Comparison of ENCODE assay signal across 11 cellular contexts in genomic region chr3:131549340-131549739, GRCh38. TPM values are rescaled to one million over a fixed set of nuclear protein-coding genes. Genes with fewer than 3 reads are reported as not detected.
DNase-seq lines count a peak whose midpoint lies in the region; ATAC-seq and TF ChIP-seq lines count a peak whose summit lies in the region.
"Had no signal": no experiment of that assay in that cellular context is flagged by ENCODE, and none has a peak within 500 bp of the region (broad histone marks: within the 10 kb centered on the region; RNA-seq: fewer than 3 reads in every experiment).

No MANE protein-coding gene starts in this region.

- H3K36me3 Mint-ChIP-seq in chondrocyte (ENCODE audit: low read depth) = no peaks in the 10 kb centered on the region
- no peaks in the 10 kb centered on the region for H3K36me3 Mint-ChIP-seq in activated T-helper 17 cell treated with anti-CD3 and anti-CD28 coated beads, Interleukin-2, amount 50 U/mL, for 72 hours (ENCODE audit: low read depth)

- H3K36me3 ChIP-seq in left ventricle myocardium inferior = no peaks in the 10 kb centered on the region
- H3K36me3 ChIP-seq in smooth muscle cell (ENCODE audit: low read depth) = no peaks in the 10 kb centered on the region
- H3K36me3 ChIP-seq in suprapubic skin = no peaks in the 10 kb centered on the region
- H3K36me3 ChIP-seq: thoracic aorta had no signal

- H3K4me2 ChIP-seq in smooth muscle cell = no peak overlapping the region

- H3K9me3 ChIP-seq in left ventricle myocardium inferior (replicated peaks) (no peaks in the 10 kb centered on the region), smooth muscle cell (replicated peaks; ENCODE audit: low read depth) (no peaks in the 10 kb centered on the region), suprapubic skin (no peaks in the 10 kb centered on the region)
- H3K9me3 ChIP-seq: thoracic aorta had no signal

- peaks cover 2% of the 10 kb centered on the region for H3K4me1 ChIP-seq in left ventricle myocardium inferior
- H3K4me1 ChIP-seq in smooth muscle cell (ENCODE audit: low read depth) = no peaks in the 10 kb centered on the region
- no peaks in the 10 kb centered on the region for H3K4me1 ChIP-seq in suprapubic skin

- no peaks in the 10 kb centered on the region for H3K4me1 Mint-ChIP-seq in chondrocyte (ENCODE audit: low read depth)
- no peaks in the 10 kb centered on the region for H3K4me1 Mint-ChIP-seq in activated T-helper 17 cell treated with anti-CD3 and anti-CD28 coated beads, Interleukin-2, amount 50 U/mL, for 72 hours
- H3K4me1 Mint-ChIP-seq: activated naive CD8-positive, alpha-beta T cell treated with anti-CD3 and anti-CD28 coated beads, Interleukin-2, amount 50 U/mL, for 24 hours had no signal

- H3K27me3 Mint-ChIP-seq in chondrocyte (ENCODE audit: low read depth) = peaks cover 27% of the 10 kb centered on the region
- peaks cover 24% of the 10 kb centered on the region for H3K27me3 Mint-ChIP-seq in activated T-helper 17 cell treated with anti-CD3 and anti-CD28 coated beads, Interleukin-2, amount 50 U/mL, for 72 hours

- H3K4me3 ChIP-seq in left ventricle myocardium inferior (no peak overlapping the region), smooth muscle cell (no peak overlapping the region), suprapubic skin (no peak overlapping the region)
- H3K4me3 ChIP-seq: thoracic aorta had no signal

- ATAC-seq in Right ventricle myocardium superior (ENCODE audit: poor library complexity) = no peak
- ATAC-seq in activated T-helper 17 cell treated with anti-CD3 and anti-CD28 coated beads, Interleukin-2, amount 50 U/mL, for 72 hours (replicated peaks) = no peak
- ATAC-seq: activated naive CD8-positive, alpha-beta T cell treated with anti-CD3 and anti-CD28 coated beads, Interleukin-2, amount 50 U/mL, for 24 hours had no signal

- H2AFZ ChIP-seq in smooth muscle cell (ENCODE audit: low read depth) = no peak overlapping the region

- no peaks in the 10 kb centered on the region for H3K79me2 ChIP-seq in smooth muscle cell (ENCODE audit: low read depth)

- H3K4me3 Mint-ChIP-seq in chondrocyte (ENCODE audit: unreplicated experiment) = no peak overlapping the region
- no peak overlapping the region for H3K4me3 Mint-ChIP-seq in activated T-helper 17 cell treated with anti-CD3 and anti-CD28 coated beads, Interleukin-2, amount 50 U/mL, for 72 hours
- H3K4me3 Mint-ChIP-seq: activated naive CD8-positive, alpha-beta T cell treated with anti-CD3 and anti-CD28 coated beads, Interleukin-2, amount 50 U/mL, for 24 hours had no signal

- H3K9me3 Mint-ChIP-seq in chondrocyte (ENCODE audit: low read depth) = no peaks in the 10 kb centered on the region
- no peaks in the 10 kb centered on the region for H3K9me3 Mint-ChIP-seq in activated T-helper 17 cell treated with anti-CD3 and anti-CD28 coated beads, Interleukin-2, amount 50 U/mL, for 72 hours
- H3K9me3 Mint-ChIP-seq: activated naive CD8-positive, alpha-beta T cell treated with anti-CD3 and anti-CD28 coated beads, Interleukin-2, amount 50 U/mL, for 24 hours had no signal

- H3K27ac ChIP-seq in left ventricle myocardium inferior (replicated peaks) (no peak overlapping the region), smooth muscle cell (ENCODE audit: low read depth) (no peak overlapping the region), suprapubic skin (no peak overlapping the region)
- H3K27ac ChIP-seq: thoracic aorta had no signal

- no peak for TF ChIP-seq POLR2A in suprapubic skin (IDR thresholded peaks at IDR 0.05)

- no peaks in the 10 kb centered on the region for H3K27me3 ChIP-seq in left ventricle myocardium inferior (ENCODE audit: low read depth)
- peaks cover 7% of the 10 kb centered on the region for H3K27me3 ChIP-seq in smooth muscle cell (ENCODE audit: low read depth)
- no peaks in the 10 kb centered on the region for H3K27me3 ChIP-seq in suprapubic skin

- no peak overlapping the region for H3K9ac ChIP-seq in smooth muscle cell (ENCODE audit: low read depth)

- intact Hi-C loops in left ventricle myocardium inferior (cut with micrococcal nuclease) = no loop called here
- intact Hi-C loops in Right ventricle myocardium superior (cut with DNase I) = no loop called here

- no peaks in the 10 kb centered on the region for H4K20me1 ChIP-seq in smooth muscle cell (ENCODE audit: low read depth)

- peak; percentile 17 for TF ChIP-seq CTCF in left ventricle myocardium inferior (IDR thresholded peaks at IDR 0.05; ENCODE audit: borderline replicate concordance)
- TF ChIP-seq CTCF in chondrocyte (IDR thresholded peaks at IDR 0.05) = peak; percentile 49
- peak; percentile 36 for TF ChIP-seq CTCF in smooth muscle cell (IDR thresholded peaks at IDR 0.05; ENCODE audit: borderline replicate concordance, insufficient read depth, poor library complexity, severe bottlenecking)
- no peak for TF ChIP-seq CTCF in suprapubic skin (IDR thresholded peaks at IDR 0.05)

- H3K27ac Mint-ChIP-seq in chondrocyte (ENCODE audit: unreplicated experiment) = no peak overlapping the region
- H3K27ac Mint-ChIP-seq in activated T-helper 17 cell treated with anti-CD3 and anti-CD28 coated beads, Interleukin-2, amount 50 U/mL, for 72 hours = no peak overlapping the region
- H3K27ac Mint-ChIP-seq: activated naive CD8-positive, alpha-beta T cell treated with anti-CD3 and anti-CD28 coated beads, Interleukin-2, amount 50 U/mL, for 24 hours had no signal

- DNase-seq in left ventricle myocardium inferior (no peak), Right ventricle myocardium superior (no peak), Kasumi-1 (lab: John Stamatoyannopoulos, UW) (peak; percentile 5 to 21), chondrocyte (ENCODE audit: low spot score) (no peak), smooth muscle cell (lab: John Stamatoyannopoulos, UW; ENCODE audit: unreplicated experiment) (no peak), pons (ENCODE audit: low spot score) (no peak), suprapubic skin (ENCODE audit: low spot score in 2 of 2) (no peak)
- DNase-seq: activated naive CD8-positive, alpha-beta T cell treated with anti-CD3 and anti-CD28 coated beads, Interleukin-2, amount 50 U/mL, for 24 hours; NCI-H2107 had no signal

- H3F3A ChIP-seq in smooth muscle cell (ENCODE audit: low read depth) = no peaks in the 10 kb centered on the region

- no peak for TF ChIP-seq EP300 in suprapubic skin (IDR thresholded peaks at IDR 0.05)

- WGBS in smooth muscle cell (ENCODE audit: low lambda C conversion rate) = 94% methylated on average over 1 of the region's 1 CpG
- 93% methylated on average over 1 of the region's 1 CpG for WGBS in suprapubic skin

RNA-seq across cellular contexts. Expression of gene MRPL3, which starts 46.6 kb away (rescaled TPM):
- total RNA-seq in left ventricle myocardium inferior = 53.9 TPM
- total RNA-seq in Right ventricle myocardium superior = 56.9 TPM
- 51.8 to 58.0 TPM (median 56.6 TPM) in 3 replicates for total RNA-seq in chondrocyte
- total RNA-seq in smooth muscle cell = 123 and 139 TPM in 2 replicates
- 80.5 and 82.7 TPM in 2 replicates for polyA plus RNA-seq in smooth muscle cell
- total RNA-seq in activated T-helper 17 cell treated with anti-CD3 and anti-CD28 coated beads, Interleukin-2, amount 50 U/mL, for 72 hours = 100 to 1,000 TPM in 1 of 2 donors, 10 to 100 TPM in 1; 73.9 to 127 TPM
- 10 to 100 TPM; 55.4 to 71.9 (median 67.8) TPM for total RNA-seq in suprapubic skin

Comparison
In these comparisons a context has a peak if more than half of its experiments do, and no peak if none do; other contexts are left out.
1. DNase-seq: peak in Kasumi-1 (2 of 2); none in left ventricle myocardium inferior (single experiment), Right ventricle myocardium superior (single experiment), chondrocyte (single experiment), smooth muscle cell (single experiment), pons (single experiment) and suprapubic skin (0 of 2).
2. CTCF ChIP-seq: peak in left ventricle myocardium inferior (single experiment), chondrocyte (single experiment) and smooth muscle cell (single experiment); none in suprapubic skin (0 of 2).